19 cellular contexts compared by ENCODE assay signal in the genomic region with DNA sequence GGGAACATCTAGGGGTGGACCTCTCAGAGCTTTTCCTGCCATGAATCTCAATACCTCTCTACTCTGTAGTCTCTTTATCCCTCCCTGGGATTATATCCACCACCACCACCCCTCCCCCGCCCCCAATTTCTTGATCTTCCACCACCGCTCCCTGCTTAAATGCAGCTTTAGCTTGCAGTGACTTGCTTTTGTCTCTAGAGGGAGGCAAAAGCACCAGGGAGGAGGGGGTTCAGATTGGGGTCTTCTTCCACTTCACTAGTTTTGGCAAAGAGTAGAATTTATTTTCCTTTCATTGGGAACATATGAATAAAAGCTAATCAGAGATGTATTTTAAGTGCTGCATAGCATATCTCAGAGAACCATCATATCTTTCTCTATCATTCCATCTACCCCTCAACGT. TPM values are rescaled to one million over a fixed set of nuclear protein-coding genes. Genes with fewer than 3 reads are reported as not detected.
A peak's percentile ranks its signal among the peaks of the same experiment; 100 is the strongest.
DNase-seq lines count a peak whose midpoint lies in the region; ATAC-seq and TF ChIP-seq lines count a peak whose summit lies in the region.
"Had no signal": no experiment of that assay in that cellular context is flagged by ENCODE, and none has a peak within 500 bp of the region (broad histone marks: within the 10 kb centered on the region; RNA-seq: fewer than 3 reads in every experiment).

No MANE protein-coding gene starts in this region.

- in situ Hi-C loops in astrocyte of the cerebellum (cut with HindIII; ENCODE audit: low sequenced_read_pairs), result no loop called here

- H3K36me3 Mint-ChIP-seq in osteocyte (ENCODE audit: unreplicated experiment) (no peaks in the 10 kb centered on the region), T-cell (no peaks in the 10 kb centered on the region)

- H3K27me3 Mint-ChIP-seq in osteocyte (ENCODE audit: unreplicated experiment), result peaks cover 38% of the 10 kb centered on the region
- peaks cover 47 to 52% of the 10 kb centered on the region in 2 donors for H3K27me3 Mint-ChIP-seq in T-cell

- no peaks in the 10 kb centered on the region for H3K9me3 ChIP-seq in tibial nerve
- H3K9me3 ChIP-seq: ascending aorta, gastrocnemius medialis, Peyer's patch, testis had no signal

- H3K4me3 ChIP-seq in GM12875 (ENCODE audit: low read depth, low read length) (no peak overlapping the region), LNCaP clone FGC (ENCODE audit: low read depth, low read length) (no peak overlapping the region), astrocyte of the cerebellum (ENCODE audit: low read depth, low read length) (no peak overlapping the region), tibial nerve (no peak overlapping the region)
- H3K4me3 ChIP-seq: ascending aorta, gastrocnemius medialis, Peyer's patch, testis had no signal

- H3K4me1 Mint-ChIP-seq in osteocyte (ENCODE audit: unreplicated experiment), result no peaks in the 10 kb centered on the region
- no peaks in the 10 kb centered on the region for H3K4me1 Mint-ChIP-seq in T-cell

- H3K4me1 ChIP-seq in tibial nerve, result peaks cover 0 to 5% (median 0%) of the 10 kb centered on the region in 4 donors
- H3K4me1 ChIP-seq: ascending aorta, gastrocnemius medialis, parathyroid adenoma, Peyer's patch, testis had no signal

- H3K27ac Mint-ChIP-seq in osteocyte (ENCODE audit: unreplicated experiment) (no peak overlapping the region), T-cell (no peak overlapping the region)
- H3K27ac Mint-ChIP-seq: activated naive CD4-positive, alpha-beta T cell treated with anti-CD3 and anti-CD28 coated beads for 36 hours had no signal

- H3K36me3 ChIP-seq in tibial nerve, result no peaks in the 10 kb centered on the region
- H3K36me3 ChIP-seq: ascending aorta, gastrocnemius medialis, Peyer's patch had no signal

- 28 to 37% methylated on average over 2 to 3 of the region's 3 CpGs for WGBS in tibial nerve, 2 donors

- H3K27me3 ChIP-seq in tibial nerve, result peaks cover 0 to 58% of the 10 kb centered on the region in 2 donors
- H3K27me3 ChIP-seq: ascending aorta, Peyer's patch, testis had no signal

- no peak for TF ChIP-seq EP300 in tibial nerve (IDR thresholded peaks at IDR 0.05)

- TF ChIP-seq POLR2A in tibial nerve (IDR thresholded peaks at IDR 0.05), result no peak

- no peak overlapping the region for H3K27ac ChIP-seq in tibial nerve
- H3K27ac ChIP-seq: ascending aorta, epithelial cell of prostate, gastrocnemius medialis, parathyroid adenoma, Peyer's patch, testis had no signal

- CTCF ChIA-PET in T-cell (lab: Charles Lee), result no interaction called here

- POLR2A ChIA-PET in T-cell (lab: Charles Lee), result no interaction called here

- DNase-seq in LNCaP clone FGC (ENCODE audit: low read depth) (no peak), astrocyte of the cerebellum (ENCODE audit: low read depth) (no peak), osteocyte (ENCODE audit: extremely low spot score, unreplicated experiment) (no peak), T-cell (no peak), tibial nerve (ENCODE audit: low spot score in 2 of 2) (no peak)
- DNase-seq: activated CD4-positive, alpha-beta T cell treated with anti-CD3 and anti-CD28 coated beads, Interleukin-2, amount 50 U/mL, for 4 hours; activated naive CD4-positive, alpha-beta T cell treated with anti-CD3 and anti-CD28 coated beads for 36 hours; activated T-cell treated with anti-CD3 and anti-CD28 coated beads for 4 hours; gastrocnemius medialis; left ventricle myocardium superior; NCI-H2029 treated with DMSO at 0.1 percent for 48 hours; NCI-H510A treated with DMSO at 0.1 percent for 48 hours; Peyer's patch; testis had no signal

- H3K9me3 Mint-ChIP-seq in osteocyte (ENCODE audit: unreplicated experiment) (no peaks in the 10 kb centered on the region), T-cell (no peaks in the 10 kb centered on the region)
- H3K9me3 Mint-ChIP-seq: activated naive CD4-positive, alpha-beta T cell treated with anti-CD3 and anti-CD28 coated beads for 36 hours had no signal

- TF ChIP-seq CTCF in GM12875 (IDR thresholded peaks at IDR 0.05; ENCODE audit: borderline replicate concordance, insufficient read depth, low read depth, low read length) (peak; percentile 18; the same call in 1 of the 2 replicates), LNCaP clone FGC (IDR thresholded peaks at IDR 0.05; ENCODE audit: control insufficient read depth, extremely low read depth, insufficient read depth) (peak; percentile 31), astrocyte of the cerebellum (IDR thresholded peaks at IDR 0.05; ENCODE audit: low read depth, low read length, missing control alignments) (peak; percentile 18), osteocyte (IDR thresholded peaks at IDR 0.05) (peak; percentile 22), tibial nerve (IDR thresholded peaks at IDR 0.05) (no peak)

- H3K4me3 Mint-ChIP-seq in osteocyte (ENCODE audit: unreplicated experiment) (no peak overlapping the region), T-cell (no peak overlapping the region)
- H3K4me3 Mint-ChIP-seq: activated naive CD4-positive, alpha-beta T cell treated with anti-CD3 and anti-CD28 coated beads for 36 hours had no signal

- ATAC-seq in T-cell (replicated peaks in 1 of 4) (no peak), HG02885 (IDR thresholded peaks at IDR 0.05; ENCODE audit: poor library complexity, unreplicated experiment) (no peak)
- ATAC-seq: gastrocnemius medialis, left ventricle myocardium superior had no signal

RNA-seq across cellular contexts. Expression of a gene that starts 5.5 kb away (rescaled TPM):
- total RNA-seq in osteocyte (not detected in 2 replicates), T-cell (not detected), tibial nerve (not detected)
- total RNA-seq: activated naive CD4-positive, alpha-beta T cell treated with anti-CD3 and anti-CD28 coated beads for 36 hours; ascending aorta; left ventricle myocardium superior; Peyer's patch had no signal

Comparison
In these comparisons a context has a peak if more than half of its experiments do, and no peak if none do; other contexts are left out.
1. CTCF ChIP-seq: peak in GM12875 (single experiment), LNCaP clone FGC (single experiment), astrocyte of the cerebellum (single experiment) and osteocyte (single experiment); none in tibial nerve (0 of 5).